ENCODE assay signal across 21 cellular contexts in the genomic region with DNA sequence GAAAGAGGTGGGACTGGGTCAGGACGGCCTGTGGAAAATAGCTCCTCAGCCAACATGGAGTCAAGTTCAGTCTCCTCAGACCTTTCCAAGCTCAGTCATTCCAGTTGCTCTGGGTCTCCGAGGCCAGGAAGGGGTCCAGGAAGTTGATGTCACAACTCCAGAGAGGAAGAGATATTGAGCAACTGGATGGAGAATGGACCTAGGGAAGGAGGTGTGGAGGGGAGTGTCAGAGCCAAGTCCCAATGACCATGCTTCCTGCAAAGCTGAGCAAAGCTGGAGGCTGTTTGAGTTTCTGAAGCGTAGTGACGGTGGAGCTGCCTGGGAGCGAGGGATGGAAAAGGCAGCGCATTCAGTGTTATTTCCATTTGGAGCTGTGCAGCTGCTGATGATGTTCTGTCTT.
DNase-seq lines count a peak whose midpoint lies in the region; ATAC-seq, FAIRE-seq and TF ChIP-seq lines count a peak whose summit lies in the region.
"Had no signal": no experiment of that assay in that cellular context is flagged by ENCODE, and none has a peak within 500 bp of the region (broad histone marks: within the 10 kb centered on the region; RNA-seq: fewer than 3 reads in every experiment).

No MANE protein-coding gene starts in this region.

- H2AFZ ChIP-seq in HepG2 (ENCODE audit: low read length), result no peak overlapping the region
- H2AFZ ChIP-seq: PC-9 had no signal

- no peak overlapping the region for H3K4me3 Mint-ChIP-seq in activated CD4-positive, alpha-beta T cell treated with anti-CD3 and anti-CD28 coated beads for 36 hours
- H3K4me3 Mint-ChIP-seq: CD4-positive, alpha-beta memory T cell; nephron had no signal

- TF ChIP-seq POLR2A in HepG2 (IDR thresholded peaks at IDR 0.05; ENCODE audit: insufficient read depth in 1 of 2, low read depth in 2 of 2, low read length in 2 of 2) (no peak), gastroesophageal sphincter (IDR thresholded peaks at IDR 0.05) (no peak)

- TF ChIP-seq EP300 in HepG2 (IDR thresholded peaks at IDR 0.05; ENCODE audit: low read depth in 2 of 2, low read length in 2 of 2), result no peak
- TF ChIP-seq EP300 in HepG2 (CRISPR knock-in tag; IDR thresholded peaks at IDR 0.05; ENCODE audit: borderline replicate concordance), result no peak
- TF ChIP-seq EP300 in gastroesophageal sphincter (IDR thresholded peaks at IDR 0.05), result no peak

- H3K4me1 ChIP-seq in liver (ENCODE audit: control insufficient read depth in 4 of 4, insufficient read depth in 4 of 4, low read length in 3 of 4), result no peaks in the 10 kb centered on the region
- H3K4me1 ChIP-seq in HepG2 (ENCODE audit: insufficient read depth, low read length), result no peaks in the 10 kb centered on the region
- peaks cover 5 to 21% (median 8%) of the 10 kb centered on the region in 3 donors for H3K4me1 ChIP-seq in gastroesophageal sphincter
- H3K4me1 ChIP-seq in muscle layer of duodenum (ENCODE audit: control insufficient read depth in 1 of 2, insufficient read depth in 2 of 2, low read length in 2 of 2), result peaks cover 7 to 19% of the 10 kb centered on the region in 2 donors

- H3K79me2 ChIP-seq in HepG2 (ENCODE audit: insufficient read depth, low read length), result no peaks in the 10 kb centered on the region

- H3K4me3 ChIP-seq in liver (ENCODE audit: low read depth in 1 of 3, low read length in 3 of 3), result no peak overlapping the region
- H3K4me3 ChIP-seq in HepG2 (replicated peaks in 1 of 3; ENCODE audit: insufficient read depth in 1 of 3, low read depth in 2 of 3, low read length in 3 of 3), result no peak overlapping the region
- H3K4me3 ChIP-seq in gastroesophageal sphincter, result no peak overlapping the region
- no peak overlapping the region for H3K4me3 ChIP-seq in muscle layer of duodenum (ENCODE audit: low read depth in 1 of 2, low read length in 2 of 2)
- H3K4me3 ChIP-seq: PC-9, thoracic aorta had no signal

- TF ChIP-seq CTCF in liver (IDR thresholded peaks at IDR 0.05; ENCODE audit: low read depth, low read length, missing input control) (no peak), HepG2 (CRISPR knock-in tag; IDR thresholded peaks at IDR 0.05) (no peak), gastroesophageal sphincter (IDR thresholded peaks at IDR 0.05) (no peak)

- no peak for FAIRE-seq in HepG2 (lab: Jason Lieb, UNC)
- FAIRE-seq: A204.1, H1, HTR-8/SVneo had no signal

- no peak overlapping the region for H3K9ac ChIP-seq in liver (ENCODE audit: low read depth in 1 of 2, low read length in 2 of 2)
- H3K9ac ChIP-seq in HepG2 (ENCODE audit: insufficient read depth, low read depth, low read length), result no peak overlapping the region

- peaks cover 2% of the 10 kb centered on the region for H3K27me3 Mint-ChIP-seq in activated CD4-positive, alpha-beta T cell treated with anti-CD3 and anti-CD28 coated beads for 36 hours

- peaks cover 7% of the 10 kb centered on the region for H3K9me3 Mint-ChIP-seq in activated CD4-positive, alpha-beta T cell treated with anti-CD3 and anti-CD28 coated beads for 36 hours (ENCODE audit: low read depth)

- no peaks in the 10 kb centered on the region for H3K27me3 ChIP-seq in liver (ENCODE audit: control insufficient read depth in 4 of 4, insufficient read depth in 4 of 4, low read length in 3 of 4)
- H3K27me3 ChIP-seq in HepG2 (ENCODE audit: control insufficient read depth in 1 of 2, insufficient read depth in 2 of 2, low read length in 2 of 2), result 0 out of 5 replicates have a peak, but pooled peaks cover 1 to 6% of the 10 kb centered on the region in 2 experiments
- H3K27me3 ChIP-seq in gastroesophageal sphincter, result no peaks in the 10 kb centered on the region
- no peaks in the 10 kb centered on the region for H3K27me3 ChIP-seq in muscle layer of duodenum (ENCODE audit: low read depth, low read length)

- TF ChIP-seq RAD21 in liver (IDR thresholded peaks at IDR 0.05) (no peak), HepG2 (CRISPR knock-in tag; IDR thresholded peaks at IDR 0.05) (no peak)

- no peak overlapping the region for H3K27ac Mint-ChIP-seq in activated CD4-positive, alpha-beta T cell treated with anti-CD3 and anti-CD28 coated beads for 36 hours

- WGBS in liver, result 72% methylated on average over 6 of the region's 6 CpGs
- 60% methylated on average over 6 of the region's 6 CpGs for WGBS in HepG2 (ENCODE audit: low lambda C conversion rate)
- 52 to 71% methylated on average over 6 of the region's 6 CpGs for WGBS in gastroesophageal sphincter (ENCODE audit: low coverage in 1 of 2), 2 donors

- no peak for DNase-seq in HepG2 (ENCODE audit: low spot score)
- DNase-seq in stimulated activated CD4-positive, alpha-beta T cell treated with anti-CD3 and anti-CD28 coated beads, Interleukin-2, amount 100 ng/mL, for 48 hours, result no peak
- no peak for DNase-seq in activated CD4-positive, alpha-beta T cell treated with anti-CD3 and anti-CD28 coated beads for 36 hours
- DNase-seq: activated gamma-delta T cell; CD4-positive, alpha-beta memory T cell; left colon; MM.1S; NCI-H526 treated with DMSO at 0.1 percent for 48 hours; PC-9; stimulated activated CD4-positive, alpha-beta T cell treated with anti-CD3 and anti-CD28 coated beads, Interleukin-4, amount 100 ng/mL, for 1 hour had no signal

- ATAC-seq in HepG2 (no peak), gastroesophageal sphincter (peak; percentile 88), HG03378 (IDR thresholded peaks at IDR 0.05; ENCODE audit: unreplicated experiment) (no peak)
- ATAC-seq in activated CD4-positive, CD25-positive, alpha-beta regulatory T cell treated with anti-CD3 and anti-CD28 coated beads, Interleukin-2, amount 50 U/mL, for 24 hours, result no peak
- no peak for ATAC-seq in activated CD4-positive, alpha-beta T cell treated with anti-CD3 and anti-CD28 coated beads for 36 hours
- ATAC-seq: left colon, SK-N-SH treated with all-trans-retinoic acid at 6 μM for 48 hours had no signal

- no peaks in the 10 kb centered on the region for H3K9me3 ChIP-seq in liver (ENCODE audit: control insufficient read depth in 4 of 4, low read length in 3 of 4)
- peaks cover 7% of the 10 kb centered on the region; the same call in 1 of the 2 replicates for H3K9me3 ChIP-seq in HepG2 (ENCODE audit: low read length)
- H3K9me3 ChIP-seq in gastroesophageal sphincter, result peaks cover 0 to 8% (median 0%) of the 10 kb centered on the region in 3 donors
- no peaks in the 10 kb centered on the region for H3K9me3 ChIP-seq in muscle layer of duodenum (ENCODE audit: control insufficient read depth in 1 of 2, low read length in 2 of 2)
- H3K9me3 ChIP-seq: thoracic aorta had no signal

- BruUV-seq in HepG2 (replicated peaks; lab: Mats Ljungman, UMichigan), result no TSS peak

- H3K4me1 Mint-ChIP-seq in activated CD4-positive, alpha-beta T cell treated with anti-CD3 and anti-CD28 coated beads for 36 hours, result no peaks in the 10 kb centered on the region
- H3K4me1 Mint-ChIP-seq: CD4-positive, alpha-beta memory T cell had no signal

- no peaks in the 10 kb centered on the region for H3K36me3 ChIP-seq in liver (ENCODE audit: control insufficient read depth in 4 of 4, insufficient read depth in 3 of 4, low read depth in 1 of 4, low read length in 3 of 4)
- no peaks in the 10 kb centered on the region for H3K36me3 ChIP-seq in HepG2 (replicated peaks in 1 of 2; ENCODE audit: control insufficient read depth in 1 of 2, insufficient read depth in 2 of 2, low read length in 2 of 2)
- no peaks in the 10 kb centered on the region for H3K36me3 ChIP-seq in gastroesophageal sphincter
- no peaks in the 10 kb centered on the region for H3K36me3 ChIP-seq in muscle layer of duodenum (ENCODE audit: control insufficient read depth in 1 of 2, insufficient read depth in 2 of 2, low read length in 2 of 2)
- H3K36me3 ChIP-seq: thoracic aorta had no signal

- H3K27ac ChIP-seq in liver (ENCODE audit: low read depth in 1 of 2, low read length in 2 of 2), result peak overlapping the region; percentile 20 to 25
- no peak overlapping the region for H3K27ac ChIP-seq in HepG2 (ENCODE audit: extremely low read length, insufficient read depth, low read length)
- H3K27ac ChIP-seq in gastroesophageal sphincter, result peak overlapping the region in 3 of 4 donors; percentile 7 to 39 (median 32)
- peak overlapping the region; percentile 22 for H3K27ac ChIP-seq in muscle layer of duodenum (ENCODE audit: low read length)
- H3K27ac ChIP-seq: PC-9, thoracic aorta had no signal

- in situ Hi-C loops in HepG2 (cut with HindIII; ENCODE audit: extremely low pct_ligation_motif_present, low pct_unique_long_range_greater_than_20kb), result no loop called here

- H4K20me1 ChIP-seq in HepG2 (ENCODE audit: insufficient read depth, low read length), result no peaks in the 10 kb centered on the region

- POLR2A ChIA-PET in HepG2 (lab: Yijun Ruan, JAX), result no interaction called here
- POLR2A ChIA-PET in activated CD4-positive, alpha-beta T cell treated with anti-CD3 and anti-CD28 coated beads for 36 hours (lab: Charles Lee), result no interaction called here

- intact Hi-C loops in HepG2 (cut with micrococcal nuclease; ENCODE audit: unreplicated experiment), result no loop called here
- intact Hi-C loops in activated CD4-positive, alpha-beta T cell treated with anti-CD3 and anti-CD28 coated beads for 36 hours (cut with DNase I, micrococcal nuclease), result no loop called here

- CTCF ChIA-PET in HepG2 (lab: Yijun Ruan, JAX; ENCODE audit: low intra/inter-chr PET ratio, low total read pairs), result no interaction called here
- CTCF ChIA-PET in activated CD4-positive, alpha-beta T cell treated with anti-CD3 and anti-CD28 coated beads for 36 hours (lab: Charles Lee), result no interaction called here

- H3K36me3 Mint-ChIP-seq in activated CD4-positive, alpha-beta T cell treated with anti-CD3 and anti-CD28 coated beads for 36 hours (ENCODE audit: low read depth), result no peaks in the 10 kb centered on the region
- H3K36me3 Mint-ChIP-seq: CD4-positive, alpha-beta memory T cell had no signal

- no peak overlapping the region for H3K4me2 ChIP-seq in HepG2 (ENCODE audit: low read depth, low read length)
- H3K4me2 ChIP-seq: PC-9 had no signal

TF ChIP-seq in liver, 16 proteins besides CTCF, POLR2A, EP300 and RAD21 (continues in another document):
- TF ChIP-seq NR2F2 (IDR thresholded peaks at IDR 0.05), result no peak
